8 cellular contexts compared by ENCODE assay signal in genomic region chr2:97093983-97094771, GRCh38. TPM values are rescaled to one million over a fixed set of nuclear protein-coding genes. Genes with fewer than 3 reads are reported as not detected.
DNase-seq lines count a peak whose midpoint lies in the region; ATAC-seq and TF ChIP-seq lines count a peak whose summit lies in the region.
"Not testable (repeated sequence)": the region's sequence is repeated elsewhere in the genome, so short reads cannot be mapped to it uniquely, and the experiment has no call there.

No MANE protein-coding gene starts in this region.

- H3K4me3 Mint-ChIP-seq in activated CD8-positive, alpha-beta T cell treated with anti-CD3 and anti-CD28 coated beads, Interleukin-2, amount 10 ng/mL, durations not matched to agents 7 days and 5 days: peak overlapping the region; percentile 69

- POLR2A ChIA-PET in activated CD8-positive, alpha-beta T cell treated with anti-CD3 and anti-CD28 coated beads, Interleukin-2, amount 10 ng/mL, durations not matched to agents 7 days and 5 days (lab: Charles Lee): not testable (repeated sequence)

- intact Hi-C loops in dorsolateral prefrontal cortex (cut with DNase I): loop anchor here in 1 of 2 donors (10.0 kb wide), 1 partner anchor 79 kb away; no protein-coding TSS in a partner anchor

- H3K27ac ChIP-seq in dorsolateral prefrontal cortex: peak overlapping the region in 17 of 59 donors; percentile 22 to 71 (median 38)

- H3K9me3 Mint-ChIP-seq in activated CD8-positive, alpha-beta T cell treated with anti-CD3 and anti-CD28 coated beads, Interleukin-2, amount 10 ng/mL, durations not matched to agents 7 days and 5 days (ENCODE audit: insufficient read depth): not testable (repeated sequence)

- not testable (repeated sequence) for TF ChIP-seq CTCF in AG09309 (IDR thresholded peaks at IDR 0.05; ENCODE audit: control insufficient read depth, insufficient read depth, low read depth, low read length, missing control alignments); dorsolateral prefrontal cortex (IDR thresholded peaks at IDR 0.05 in 54 of 56, conservative IDR thresholded peaks at IDR 0.05 in 2 of 56; ENCODE audit: low read depth in 1 of 56, partially characterized antibody in 56 of 56)

- not testable (repeated sequence) for H3K27me3 ChIP-seq in dorsolateral prefrontal cortex

- peaks cover 12% of the 10 kb centered on the region for H3K27me3 Mint-ChIP-seq in activated CD8-positive, alpha-beta T cell treated with anti-CD3 and anti-CD28 coated beads, Interleukin-2, amount 10 ng/mL, durations not matched to agents 7 days and 5 days (ENCODE audit: low read depth)

- DNase-seq in AG09309 (ENCODE audit: low read depth); Jurkat, Clone E6-1 (ENCODE audit: low read depth, low spot score); activated CD8-positive, alpha-beta T cell treated with anti-CD3 and anti-CD28 coated beads, Interleukin-2, amount 10 ng/mL, durations not matched to agents 7 days and 5 days; dorsolateral prefrontal cortex: not testable (repeated sequence)
- peak; percentile 14 for DNase-seq in left kidney (ENCODE audit: low read depth, low spot score)
- peak; percentile 25 for DNase-seq in retina

- ATAC-seq in GM19043 (IDR thresholded peaks at IDR 0.05; ENCODE audit: low read depth, unreplicated experiment) (peak; percentile 24), HG02884 (IDR thresholded peaks at IDR 0.05; ENCODE audit: unreplicated experiment) (peak; percentile 15)
- peak; percentile 27 for ATAC-seq in activated CD8-positive, alpha-beta T cell treated with anti-CD3 and anti-CD28 coated beads, Interleukin-2, amount 10 ng/mL, durations not matched to agents 7 days and 5 days

- not testable (repeated sequence) for H3K27ac Mint-ChIP-seq in activated CD8-positive, alpha-beta T cell treated with anti-CD3 and anti-CD28 coated beads, Interleukin-2, amount 10 ng/mL, durations not matched to agents 7 days and 5 days

- peaks cover 12% of the 10 kb centered on the region for H3K4me1 Mint-ChIP-seq in activated CD8-positive, alpha-beta T cell treated with anti-CD3 and anti-CD28 coated beads, Interleukin-2, amount 10 ng/mL, durations not matched to agents 7 days and 5 days (ENCODE audit: low read depth)

- H3K4me3 ChIP-seq in AG09309 (ENCODE audit: control insufficient read depth, low read depth, low read length): peak overlapping the region; percentile 27
- H3K4me3 ChIP-seq in Jurkat, Clone E6-1 (ENCODE audit: low read length): peak overlapping the region; percentile 44
- H3K4me3 ChIP-seq in dorsolateral prefrontal cortex: peak overlapping the region in 48 of 59 donors; percentile 8 to 70 (median 57)

- CTCF ChIA-PET in activated CD8-positive, alpha-beta T cell treated with anti-CD3 and anti-CD28 coated beads, Interleukin-2, amount 10 ng/mL, durations not matched to agents 7 days and 5 days (lab: Charles Lee): interaction anchor here (0.6 to 1.0 kb wide), 2 partner anchors 133 to 236 kb away, joined by 3 read pairs; partner anchors contain the start of gene ANKRD39

- H3K36me3 Mint-ChIP-seq in activated CD8-positive, alpha-beta T cell treated with anti-CD3 and anti-CD28 coated beads, Interleukin-2, amount 10 ng/mL, durations not matched to agents 7 days and 5 days (ENCODE audit: low read depth): not testable (repeated sequence)

RNA-seq across cellular contexts. Expression of gene FAHD2B, which starts 0.5 kb away (rescaled TPM):
- polyA plus RNA-seq in Jurkat, Clone E6-1 (2012; ENCODE audit: insufficient read depth, insufficient read length): 62.7 TPM
- 10 to 100 TPM; 29.8 to 32.0 TPM for total RNA-seq in activated CD8-positive, alpha-beta T cell treated with anti-CD3 and anti-CD28 coated beads, Interleukin-2, amount 10 ng/mL, durations not matched to agents 7 days and 5 days
- total RNA-seq in dorsolateral prefrontal cortex: 10 to 100 TPM; 20.6 to 77.5 (median 56.1) TPM

RNA-seq across cellular contexts. Expression of gene ANKRD36, which starts 18.8 kb away (rescaled TPM):
- polyA plus RNA-seq in Jurkat, Clone E6-1 (2012; ENCODE audit: insufficient read depth, insufficient read length): 9.5 TPM
- 10 to 100 TPM; 60.5 to 63.3 TPM for total RNA-seq in activated CD8-positive, alpha-beta T cell treated with anti-CD3 and anti-CD28 coated beads, Interleukin-2, amount 10 ng/mL, durations not matched to agents 7 days and 5 days
- 100 to 1,000 TPM in 79 of 120 experiments, 10 to 100 TPM in 41; 75.9 to 142 (median 107) TPM for total RNA-seq in dorsolateral prefrontal cortex
